Comparison of ENCODE assay signal across 9 cellular contexts in genomic region chr9:131254107-131254491, GRCh38. TPM values are rescaled to one million over a fixed set of nuclear protein-coding genes. Genes with fewer than 3 reads are reported as not detected.
DNase-seq lines count a peak whose midpoint lies in the region; ATAC-seq, FAIRE-seq and TF ChIP-seq lines count a peak whose summit lies in the region.
"Had no signal": no experiment of that assay in that cellular context is flagged by ENCODE, and none has a peak within 500 bp of the region (broad histone marks: within the 10 kb centered on the region; RNA-seq: fewer than 3 reads in every experiment).

No MANE protein-coding gene starts in this region.

- no peaks in the 10 kb centered on the region for H4K20me1 ChIP-seq in H1 (replicated peaks in 1 of 2; ENCODE audit: control insufficient read depth in 1 of 2, insufficient read depth in 2 of 2, low read length in 2 of 2)

- CTCF ChIA-PET in H1 (lab: Charles Lee; ENCODE audit: partially characterized antibody): interaction anchor here (0.7 to 1.6 kb wide), 6 partner anchors 11 to 916 kb away, joined by 3 to 12 read pairs (median 4); no protein-coding TSS in a partner anchor

- no peak overlapping the region for H4K91ac ChIP-seq in H1 (replicated peaks; ENCODE audit: insufficient read length, low read length)
- H4K91ac ChIP-seq in neuronal stem cell (ENCODE audit: low read depth, low read length, poor library complexity): no peak overlapping the region

- no peak overlapping the region for H2AK5ac ChIP-seq in H1 (ENCODE audit: low read depth, low read length)
- no peak overlapping the region for H2AK5ac ChIP-seq in neuronal stem cell (ENCODE audit: low read depth, low read length)

- POLR2A ChIA-PET in H1 (lab: Charles Lee; ENCODE audit: partially characterized antibody): interaction anchor here (0.9 kb wide), 1 partner anchor 39 kb away, joined by 3 read pairs; no protein-coding TSS in a partner anchor

- no peak for TF ChIP-seq CTCF in GM06990 (IDR thresholded peaks at IDR 0.05; ENCODE audit: insufficient read depth, low read length, poor library complexity, severe bottlenecking)
- TF ChIP-seq CTCF in H1 (IDR thresholded peaks at IDR 0.05; ENCODE audit: control extremely low read depth in 1 of 3, insufficient read depth in 1 of 3, low read depth in 1 of 3, low read length in 3 of 3): no peak

- no peak for TF ChIP-seq RAD21 in H1 (IDR thresholded peaks at IDR 0.05 in 1 of 2, conservative IDR thresholded peaks at IDR 0.05 in 1 of 2; ENCODE audit: low read depth in 2 of 2, low read length in 2 of 2)

- no peak for TF ChIP-seq EP300 in H1 (IDR thresholded peaks at IDR 0.05; ENCODE audit: borderline replicate concordance in 1 of 2, low read depth in 2 of 2, low read length in 2 of 2)

- no peak overlapping the region for H3K4ac ChIP-seq in H1 (replicated peaks; ENCODE audit: insufficient read length, low read depth, low read length)
- no peak overlapping the region for H3K4ac ChIP-seq in neuronal stem cell (ENCODE audit: low read length)

- DNase-seq in GM06990 (ENCODE audit: extremely low read depth, insufficient read length) (peak; percentile 66), NOMO-1 (lab: John Stamatoyannopoulos, UW; ENCODE audit: unreplicated experiment in 2 of 2) (peak; percentile 74 to 79), H1 (ENCODE audit: low read depth in 1 of 2, low spot score in 2 of 2) (no peak), neuronal stem cell (ENCODE audit: low spot score) (no peak)
- no peak for DNase-seq in stimulated activated CD4-positive, alpha-beta T cell treated with anti-CD3 and anti-CD28 coated beads, Interleukin-2, amount 100 ng/mL, for 48 hours

- H3K14ac ChIP-seq in H1 (ENCODE audit: insufficient read length): no peak overlapping the region
- H3K14ac ChIP-seq in neuronal stem cell (ENCODE audit: low read length): no peak overlapping the region

- peaks cover 0 to 9% (median 1%) of the 10 kb centered on the region in 4 experiments; a peak in 1 of 7 replicates for H3K4me1 ChIP-seq in H1 (replicated peaks in 1 of 4; ENCODE audit: control insufficient read depth in 3 of 4, insufficient read depth in 4 of 4, low read length in 3 of 4)
- peaks cover 5 to 13% of the 10 kb centered on the region in 2 donors for H3K4me1 ChIP-seq in neuronal stem cell (ENCODE audit: control insufficient read depth in 2 of 2, insufficient read depth in 1 of 2, low read depth in 1 of 2, low read length in 2 of 2)

- no peak for TF ChIP-seq POLR2A in H1 (IDR thresholded peaks at IDR 0.05; ENCODE audit: control extremely low read depth in 1 of 2, low read depth in 2 of 2, low read length in 2 of 2)

- no peak overlapping the region for H3K9ac ChIP-seq in H1 (replicated peaks in 1 of 4; ENCODE audit: extremely low read depth in 1 of 4, low read depth in 3 of 4, low read length in 3 of 4)
- H3K9ac ChIP-seq in neuronal stem cell (ENCODE audit: low read depth, low read length, poor library complexity): no peak overlapping the region

- H3K4me2 ChIP-seq in H1 (ENCODE audit: insufficient read depth in 1 of 2, low read depth in 2 of 2, low read length in 2 of 2) (no peak overlapping the region), neuronal stem cell (ENCODE audit: insufficient read depth, low read length, poor library complexity, severe bottlenecking) (no peak overlapping the region)

- ATAC-seq in HG03565 (IDR thresholded peaks at IDR 0.05; ENCODE audit: unreplicated experiment) (no peak), GM18502 (IDR thresholded peaks at IDR 0.05; ENCODE audit: poor library complexity, unreplicated experiment) (no peak), HG02763 (IDR thresholded peaks at IDR 0.05; ENCODE audit: unreplicated experiment) (no peak)

- H3K23ac ChIP-seq in H1 (ENCODE audit: insufficient read length) (no peak overlapping the region), neuronal stem cell (ENCODE audit: low read depth, low read length, poor library complexity) (peak overlapping the region; percentile 56)

- H3K36me3 ChIP-seq in GM06990 (ENCODE audit: control insufficient read depth, insufficient read depth, low read length) (peaks cover 2% of the 10 kb centered on the region; the same call in 1 of the 2 replicates), H1 (ENCODE audit: control insufficient read depth in 2 of 4, insufficient read depth in 4 of 4, low read length in 3 of 4) (no peaks in the 10 kb centered on the region), neuronal stem cell (replicated peaks in 1 of 2; ENCODE audit: control insufficient read depth in 2 of 2, insufficient read depth in 2 of 2, low read length in 2 of 2) (no peaks in the 10 kb centered on the region)

- no peak overlapping the region for H3K56ac ChIP-seq in H1 (replicated peaks; ENCODE audit: insufficient read length, low read depth, low read length)

- H3K27ac ChIP-seq in H1 (ENCODE audit: low read depth, low read length): no peak overlapping the region
- peak overlapping the region; percentile 16 for H3K27ac ChIP-seq in neuronal stem cell (replicated peaks; ENCODE audit: low read length)

- H3K9me3 ChIP-seq in H1 (ENCODE audit: insufficient read depth in 2 of 2, low read depth in 1 of 2, low read length in 1 of 2) (no peaks in the 10 kb centered on the region), neuronal stem cell (replicated peaks in 1 of 2; ENCODE audit: control insufficient read depth in 2 of 2, insufficient read depth in 1 of 2, low read depth in 1 of 2, low read length in 2 of 2) (no peaks in the 10 kb centered on the region)

- H2AFZ ChIP-seq in H1 (ENCODE audit: low read length) (peak overlapping the region; percentile 52; the same call in 1 of the 2 replicates), neuronal stem cell (ENCODE audit: low read length) (peak overlapping the region; percentile 71)

- no peak overlapping the region for H4K5ac ChIP-seq in H1 (ENCODE audit: insufficient read length, low read depth, low read length)

- H2BK15ac ChIP-seq in H1 (ENCODE audit: low read length) (no peak overlapping the region), neuronal stem cell (ENCODE audit: low read length) (no peak overlapping the region)

- no peak overlapping the region for H3K18ac ChIP-seq in H1 (ENCODE audit: extremely low read depth, low read length)
- H3K18ac ChIP-seq in neuronal stem cell (ENCODE audit: low read length): peak overlapping the region; percentile 22

- no peak for FAIRE-seq in H1 (lab: Jason Lieb, UNC)

- H2BK5ac ChIP-seq in H1 (ENCODE audit: low read depth, low read length) (no peak overlapping the region), neuronal stem cell (ENCODE audit: low read length) (no peak overlapping the region)

- H2BK120ac ChIP-seq in H1 (replicated peaks; ENCODE audit: low read depth, low read length) (no peak overlapping the region), neuronal stem cell (ENCODE audit: low read depth, low read length) (no peak overlapping the region)

- H4K8ac ChIP-seq in H1 (ENCODE audit: extremely low read depth, insufficient read depth, low read length) (peak overlapping the region; percentile 22; the same call in 1 of the 2 replicates), neuronal stem cell (ENCODE audit: low read depth, low read length) (no peak overlapping the region)

- H3K27me3 ChIP-seq in GM06990 (replicated peaks; ENCODE audit: control insufficient read depth, insufficient read depth, low read length) (no peaks in the 10 kb centered on the region), H1 (replicated peaks in 1 of 4; ENCODE audit: control insufficient read depth in 3 of 4, extremely low read depth in 1 of 4, insufficient read depth in 3 of 4, low read length in 3 of 4) (no peaks in the 10 kb centered on the region), neuronal stem cell (ENCODE audit: control insufficient read depth in 3 of 3, insufficient read depth in 3 of 3, low read depth in 1 of 3, low read length in 3 of 3) (no peaks in the 10 kb centered on the region)

- H3K79me2 ChIP-seq in H1 (ENCODE audit: control insufficient read depth in 1 of 2, insufficient read depth in 2 of 2, low read length in 2 of 2): no peaks in the 10 kb centered on the region

- no peak overlapping the region for H2BK20ac ChIP-seq in H1 (ENCODE audit: low read length)

- H3K79me1 ChIP-seq in H1 (ENCODE audit: low read depth, low read length) (no peaks in the 10 kb centered on the region), neuronal stem cell (ENCODE audit: low read depth, low read length) (peaks cover 2% of the 10 kb centered on the region)

- WGBS in H1 (ENCODE audit: extremely low coverage in 1 of 2, insufficient coverage in 1 of 2, insufficient read length in 1 of 2, insufficient replicate concordance in 2 of 2, low coverage in 1 of 2, low lambda C conversion rate in 2 of 2, missing lambda C conversion rate in 1 of 2), 2 experiments: 82% methylated on average over 12 of the region's 12 CpGs; no CpG with 5 or more reads in 1 of the 2 experiments
- WGBS in neuronal stem cell (ENCODE audit: extremely low coverage in 2 of 2, insufficient read length in 2 of 2, insufficient replicate concordance in 1 of 2), 2 donors: no CpG with 5 or more reads among the region's 12 CpGs

- H3K4me3 ChIP-seq in GM06990 (replicated peaks; ENCODE audit: low read depth, low read length) (no peak overlapping the region), H1 (ENCODE audit: extremely low read depth in 1 of 4, insufficient read depth in 2 of 4, low read depth in 3 of 4, low read length in 4 of 4) (no peak overlapping the region), neuronal stem cell (ENCODE audit: low read length in 2 of 2) (no peak overlapping the region)

- peak overlapping the region; percentile 4; the same call in 1 of the 2 replicates for H2BK12ac ChIP-seq in H1 (ENCODE audit: low read depth, low read length)
- H2BK12ac ChIP-seq in neuronal stem cell (ENCODE audit: low read length): no peak overlapping the region

- H3K23me2 ChIP-seq in H1 (ENCODE audit: low read depth, low read length): no peaks in the 10 kb centered on the region

RNA-seq across cellular contexts. Expression of gene FAM78A, which starts 22.2 kb away (rescaled TPM):
- total RNA-seq in H1 (2021; fragmentation: NEBNext Ultra II Directional; extraction: Animal tissue kit (Norgen Biotek cat#: 25700)): 3.1 and 3.5 TPM in 2 replicates
- polyA plus RNA-seq in H1 (2011; rRNA removed): 3.1 and 4.1 TPM in 2 replicates
- 2.5 TPM for polyA plus RNA-seq in H1 (2011; cell fraction: cytosol; rRNA removed)
- 5.1 TPM for polyA plus RNA-seq in H1 (2011; cell fraction: nucleus; rRNA removed)
- 2.3 to 3.0 TPM (median 2.9 TPM) in 4 replicates for polyA plus RNA-seq in H1 (2012, experiment 1 of 2)
- polyA plus RNA-seq in H1 (2012, experiment 2 of 2): 3.0 TPM
- 1.2 TPM for polyA plus RNA-seq in H1 (2013, experiment 1 of 2)
- polyA plus RNA-seq in H1 (2013, experiment 2 of 2): 1.4 TPM
- polyA minus RNA-seq in H1 (2011; rRNA and poly(A)+ RNA removed): 3.0 and 3.1 TPM in 2 replicates
- polyA minus RNA-seq in H1 (2011; cell fraction: cytosol; rRNA and poly(A)+ RNA removed): 2.4 TPM
- 1.7 TPM for polyA minus RNA-seq in H1 (2011; cell fraction: nucleus; rRNA and poly(A)+ RNA removed)
- 2.7 TPM for polyA plus RNA-seq in neuronal stem cell (2013, experiment 1 of 2)
- polyA plus RNA-seq in neuronal stem cell (2013, experiment 2 of 2): 2.5 TPM

RNA-seq across cellular contexts. Expression of gene PLPP7, which starts 35.4 kb away (rescaled TPM):
- 3.4 TPM in 2 replicates for total RNA-seq in H1 (2021; fragmentation: NEBNext Ultra II Directional; extraction: Animal tissue kit (Norgen Biotek cat#: 25700))
- polyA plus RNA-seq in H1 (2011; rRNA removed): 3.9 and 5.0 TPM in 2 replicates
- 4.2 TPM for polyA plus RNA-seq in H1 (2011; cell fraction: cytosol; rRNA removed)
- 3.9 TPM for polyA plus RNA-seq in H1 (2011; cell fraction: nucleus; rRNA removed)
- 2.0 to 3.0 TPM (median 2.6 TPM) in 4 replicates for polyA plus RNA-seq in H1 (2012, experiment 1 of 2)
- 4.4 TPM for polyA plus RNA-seq in H1 (2012, experiment 2 of 2)
- 1.6 TPM for polyA plus RNA-seq in H1 (2013, experiment 1 of 2)
- 1.5 TPM for polyA plus RNA-seq in H1 (2013, experiment 2 of 2)
- 2.3 TPM in 2 replicates for polyA minus RNA-seq in H1 (2011; rRNA and poly(A)+ RNA removed)
- polyA minus RNA-seq in H1 (2011; cell fraction: cytosol; rRNA and poly(A)+ RNA removed): 3.4 TPM
- 4.0 TPM for polyA minus RNA-seq in H1 (2011; cell fraction: nucleus; rRNA and poly(A)+ RNA removed)
- polyA plus RNA-seq in neuronal stem cell (2013, experiment 1 of 2): 4.2 TPM
- 4.1 TPM for polyA plus RNA-seq in neuronal stem cell (2013, experiment 2 of 2)
- total RNA-seq: T-helper 1 cell treated with Interleukin-12 subunit alpha and Interleukin-12 subunit beta and Interleukin-4 antibody, amounts not matched to agents 30 ng/mL and 1 ng/mL, for 36 hours had no signal

Comparison
In these comparisons a context has a peak if more than half of its experiments do, and no peak if none do; other contexts are left out.
1. DNase-seq: peak in GM06990 (single experiment) and NOMO-1 (2 of 2); none in H1 (0 of 2), neuronal stem cell (single experiment) and stimulated activated CD4-positive, alpha-beta T cell treated with anti-CD3 and anti-CD28 coated beads, Interleukin-2, amount 100 ng/mL, for 48 hours (0 of 2).